ENCODE assay signal across 3 cellular contexts in genomic region chr4:111282035-111282434, GRCh38.
"Had no signal": no experiment of that assay in that cellular context is flagged by ENCODE, and none has a peak within 500 bp of the region (broad histone marks: within the 10 kb centered on the region; RNA-seq: fewer than 3 reads in every experiment).

No MANE protein-coding gene starts in this region.

- H3K4me3 ChIP-seq: GM12878 had no signal

- DNase-seq: GDM1, GF-D8 had no signal
